ENCODE assay signal across 15 cellular contexts in genomic region chr2:99386011-99386410, GRCh38.
"Had no signal": no experiment of that assay in that cellular context is flagged by ENCODE, and none has a peak within 500 bp of the region (broad histone marks: within the 10 kb centered on the region; RNA-seq: fewer than 3 reads in every experiment).

No MANE protein-coding gene starts in this region.

- H3K27ac Mint-ChIP-seq: activated B cell treated with CpG ODN at 0.5 μM for 24 hours; activated CD4-positive, alpha-beta T cell treated with anti-CD3 and anti-CD28 coated beads, Interleukin-2, amount 10 ng/mL, durations not matched to agents 24 days and 14 days; T-helper 2 cell treated with Interferon-gamma antibody and Interleukin-4, amounts not matched to agents 5 μg/mL and 100 μg/mL, for 36 hours had no signal

- H3K4me1 ChIP-seq: testis, upper lobe of left lung had no signal

- DNase-seq: activated B cell treated with CpG ODN at 0.5 μM for 24 hours; activated CD4-positive, alpha-beta T cell treated with anti-CD3 and anti-CD28 coated beads, Interleukin-2, amount 10 ng/mL, durations not matched to agents 24 days and 14 days; activated gamma-delta T cell; left ventricle myocardium inferior; mesenchymal stem cell; naive thymus-derived CD8-positive, alpha-beta T cell; stomach; testis; upper lobe of left lung had no signal

- H3K27me3 Mint-ChIP-seq: activated B cell treated with CpG ODN at 0.5 μM for 24 hours; activated CD4-positive, alpha-beta T cell treated with anti-CD3 and anti-CD28 coated beads, Interleukin-2, amount 10 ng/mL, durations not matched to agents 24 days and 14 days; naive thymus-derived CD8-positive, alpha-beta T cell had no signal

- H3K27me3 ChIP-seq: cardiac muscle cell, neutrophil, right atrium auricular region, stomach, testis, upper lobe of left lung had no signal

- H3K4me1 Mint-ChIP-seq: activated B cell treated with CpG ODN at 0.5 μM for 24 hours had no signal

- ATAC-seq: activated naive CD4-positive, alpha-beta T cell treated with anti-CD3 and anti-CD28 coated beads, Interleukin-2, amount 50 U/mL, for 72 hours; naive thymus-derived CD8-positive, alpha-beta T cell had no signal

- H3K4me3 ChIP-seq: cardiac muscle cell, left ventricle myocardium inferior, right atrium auricular region, smooth muscle cell, stomach, testis, upper lobe of left lung had no signal

- H3K27ac ChIP-seq: cardiac muscle cell, left ventricle myocardium inferior, neutrophil, right atrium auricular region, stomach, testis, upper lobe of left lung had no signal

- H3K9me3 Mint-ChIP-seq: activated B cell treated with CpG ODN at 0.5 μM for 24 hours; activated CD4-positive, alpha-beta T cell treated with anti-CD3 and anti-CD28 coated beads, Interleukin-2, amount 10 ng/mL, durations not matched to agents 24 days and 14 days; activated naive CD4-positive, alpha-beta T cell treated with anti-CD3 and anti-CD28 coated beads, Interleukin-2, amount 50 U/mL, for 72 hours; naive thymus-derived CD8-positive, alpha-beta T cell; T-helper 2 cell treated with Interferon-gamma antibody and Interleukin-4, amounts not matched to agents 5 μg/mL and 100 μg/mL, for 36 hours had no signal

- H3K4me2 ChIP-seq: smooth muscle cell had no signal

- H3K4me3 Mint-ChIP-seq: activated B cell treated with CpG ODN at 0.5 μM for 24 hours; activated CD4-positive, alpha-beta T cell treated with anti-CD3 and anti-CD28 coated beads, Interleukin-2, amount 10 ng/mL, durations not matched to agents 24 days and 14 days; naive thymus-derived CD8-positive, alpha-beta T cell; T-helper 2 cell treated with Interferon-gamma antibody and Interleukin-4, amounts not matched to agents 5 μg/mL and 100 μg/mL, for 36 hours had no signal
